Comparison of ENCODE assay signal across 10 cellular contexts in genomic region chr5:53820119-53820801, GRCh38.
DNase-seq lines count a peak whose midpoint lies in the region; ATAC-seq and FAIRE-seq lines count a peak whose summit lies in the region.
"Had no signal": no experiment of that assay in that cellular context is flagged by ENCODE, and none has a peak within 500 bp of the region (broad histone marks: within the 10 kb centered on the region; RNA-seq: fewer than 3 reads in every experiment).

No MANE protein-coding gene starts in this region.

- ATAC-seq in GM18520 (IDR thresholded peaks at IDR 0.05; ENCODE audit: unreplicated experiment) (peak; percentile 41), GM21423 (IDR thresholded peaks at IDR 0.05; ENCODE audit: unreplicated experiment) (peak; percentile 39), HG03039 (IDR thresholded peaks at IDR 0.05; ENCODE audit: unreplicated experiment) (peak; percentile 48)
- ATAC-seq: esophagus mucosa had no signal

- FAIRE-seq in GM19239 (lab: Jason Lieb, UNC): no peak

- peak; percentile 26 for DNase-seq in NCI-H446 treated with DMSO at 0.1 percent for 48 hours (lab: John Stamatoyannopoulos, UW)
- DNase-seq in SKM-1 treated with dmso at 0.1 percent for 144 hours (lab: John Stamatoyannopoulos, UW; ENCODE audit: unreplicated experiment): no peak
- DNase-seq in NCI-H1417 treated with DMSO at 0.1 percent for 48 hours (lab: John Stamatoyannopoulos, UW): no peak
- DNase-seq in GM19239 (ENCODE audit: insufficient read length, low spot score): no peak
- DNase-seq in NCI-H1417 (lab: John Stamatoyannopoulos, UW): no peak
- DNase-seq: NCI-H2081 had no signal
